Comparison of ENCODE assay signal across 1 cellular context in the genomic region with DNA sequence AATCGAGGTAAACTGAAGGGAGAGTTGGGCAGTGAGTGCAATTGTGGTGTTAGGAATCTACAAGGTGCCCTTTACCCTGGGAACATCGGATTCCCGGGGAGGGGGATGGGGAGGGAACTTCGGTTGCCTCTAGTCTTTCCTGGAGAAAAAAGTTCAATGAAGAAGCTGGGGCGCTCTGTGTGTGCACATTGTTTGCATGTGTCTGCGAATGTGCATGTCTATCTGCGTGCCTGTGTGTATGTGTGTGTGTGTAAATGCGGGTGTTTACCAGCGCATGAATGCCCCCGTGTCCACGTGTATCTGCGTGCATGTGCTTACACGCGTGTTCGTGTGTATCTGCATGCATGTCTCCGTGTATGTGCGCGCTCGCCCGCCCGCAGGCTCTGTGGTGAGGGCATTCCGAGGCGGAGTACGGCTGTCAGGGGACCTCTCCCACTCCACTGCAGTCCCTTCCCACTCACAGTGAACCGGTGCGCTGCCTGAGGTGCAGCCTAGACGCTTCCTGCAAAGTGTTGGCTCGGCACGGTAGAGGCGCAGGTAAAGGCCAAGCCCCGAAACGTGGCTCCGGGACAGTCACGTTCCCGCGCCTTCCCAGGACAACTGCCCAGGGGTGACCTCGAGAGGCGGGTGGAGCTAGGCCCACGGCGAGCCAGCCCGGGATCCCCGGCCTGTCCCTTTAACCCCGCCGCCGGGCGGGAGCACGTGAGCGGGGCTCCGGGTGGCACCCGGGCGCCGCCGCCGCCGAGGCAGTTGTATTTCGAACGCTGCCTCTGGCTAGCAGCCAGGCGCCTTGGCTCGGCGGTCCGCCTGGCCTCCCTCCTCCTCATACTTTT.
TF ChIP-seq lines count a peak whose summit lies in the region.

No MANE protein-coding gene starts in this region.

TF ChIP-seq in HepG2, 621 proteins besides CTCF, POLR2A, EP300 and RAD21 (continued from another document and continues in another):
- TF ChIP-seq PHF5A (CRISPR knock-in tag; IDR thresholded peaks at IDR 0.05; ENCODE audit: low read depth, unreplicated experiment), result no peak
- TF ChIP-seq, protein P1, sequence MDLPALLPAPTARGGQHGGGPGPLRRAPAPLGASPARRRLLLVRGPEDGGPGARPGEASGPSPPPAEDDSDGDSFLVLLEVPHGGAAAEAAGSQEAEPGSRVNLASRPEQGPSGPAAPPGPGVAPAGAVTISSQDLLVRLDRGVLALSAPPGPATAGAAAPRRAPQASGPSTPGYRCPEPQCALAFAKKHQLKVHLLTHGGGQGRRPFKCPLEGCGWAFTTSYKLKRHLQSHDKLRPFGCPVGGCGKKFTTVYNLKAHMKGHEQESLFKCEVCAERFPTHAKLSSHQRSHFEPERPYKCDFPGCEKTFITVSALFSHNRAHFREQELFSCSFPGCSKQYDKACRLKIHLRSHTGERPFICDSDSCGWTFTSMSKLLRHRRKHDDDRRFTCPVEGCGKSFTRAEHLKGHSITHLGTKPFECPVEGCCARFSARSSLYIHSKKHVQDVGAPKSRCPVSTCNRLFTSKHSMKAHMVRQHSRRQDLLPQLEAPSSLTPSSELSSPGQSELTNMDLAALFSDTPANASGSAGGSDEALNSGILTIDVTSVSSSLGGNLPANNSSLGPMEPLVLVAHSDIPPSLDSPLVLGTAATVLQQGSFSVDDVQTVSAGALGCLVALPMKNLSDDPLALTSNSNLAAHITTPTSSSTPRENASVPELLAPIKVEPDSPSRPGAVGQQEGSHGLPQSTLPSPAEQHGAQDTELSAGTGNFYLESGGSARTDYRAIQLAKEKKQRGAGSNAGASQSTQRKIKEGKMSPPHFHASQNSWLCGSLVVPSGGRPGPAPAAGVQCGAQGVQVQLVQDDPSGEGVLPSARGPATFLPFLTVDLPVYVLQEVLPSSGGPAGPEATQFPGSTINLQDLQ (CRISPR knock-in tag; IDR thresholded peaks at IDR 0.05), result peak; percentile 52; the same call in 1 of the 2 replicates
- TF ChIP-seq ZNF883 (CRISPR knock-in tag; IDR thresholded peaks at IDR 0.05; ENCODE audit: not compliant biosample characterization), result no peak
- no peak for TF ChIP-seq ATF5 (CRISPR knock-in tag; IDR thresholded peaks at IDR 0.05; ENCODE audit: low read depth)
- TF ChIP-seq, protein P2, sequence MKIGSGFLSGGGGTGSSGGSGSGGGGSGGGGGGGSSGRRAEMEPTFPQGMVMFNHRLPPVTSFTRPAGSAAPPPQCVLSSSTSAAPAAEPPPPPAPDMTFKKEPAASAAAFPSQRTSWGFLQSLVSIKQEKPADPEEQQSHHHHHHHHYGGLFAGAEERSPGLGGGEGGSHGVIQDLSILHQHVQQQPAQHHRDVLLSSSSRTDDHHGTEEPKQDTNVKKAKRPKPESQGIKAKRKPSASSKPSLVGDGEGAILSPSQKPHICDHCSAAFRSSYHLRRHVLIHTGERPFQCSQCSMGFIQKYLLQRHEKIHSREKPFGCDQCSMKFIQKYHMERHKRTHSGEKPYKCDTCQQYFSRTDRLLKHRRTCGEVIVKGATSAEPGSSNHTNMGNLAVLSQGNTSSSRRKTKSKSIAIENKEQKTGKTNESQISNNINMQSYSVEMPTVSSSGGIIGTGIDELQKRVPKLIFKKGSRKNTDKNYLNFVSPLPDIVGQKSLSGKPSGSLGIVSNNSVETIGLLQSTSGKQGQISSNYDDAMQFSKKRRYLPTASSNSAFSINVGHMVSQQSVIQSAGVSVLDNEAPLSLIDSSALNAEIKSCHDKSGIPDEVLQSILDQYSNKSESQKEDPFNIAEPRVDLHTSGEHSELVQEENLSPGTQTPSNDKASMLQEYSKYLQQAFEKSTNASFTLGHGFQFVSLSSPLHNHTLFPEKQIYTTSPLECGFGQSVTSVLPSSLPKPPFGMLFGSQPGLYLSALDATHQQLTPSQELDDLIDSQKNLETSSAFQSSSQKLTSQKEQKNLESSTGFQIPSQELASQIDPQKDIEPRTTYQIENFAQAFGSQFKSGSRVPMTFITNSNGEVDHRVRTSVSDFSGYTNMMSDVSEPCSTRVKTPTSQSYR (CRISPR knock-in tag; IDR thresholded peaks at IDR 0.05; ENCODE audit: borderline replicate concordance), result peak; percentile 55
- no peak for TF ChIP-seq ZNF180 (CRISPR knock-in tag; IDR thresholded peaks at IDR 0.05; ENCODE audit: borderline replicate concordance, low read depth)
- no peak for TF ChIP-seq ATAD3A (CRISPR knock-in tag; IDR thresholded peaks at IDR 0.05)
- TF ChIP-seq ZNF839 (CRISPR knock-in tag; IDR thresholded peaks at IDR 0.05; ENCODE audit: borderline replicate concordance), result peak; percentile 70; the same call in 1 of the 2 replicates
- TF ChIP-seq MBNL3 (CRISPR knock-in tag; conservative IDR thresholded peaks at IDR 0.05), result no peak
- peak; percentile 7; the same call in 1 of the 2 replicates for TF ChIP-seq FOXK1 (CRISPR knock-in tag; IDR thresholded peaks at IDR 0.05; ENCODE audit: borderline replicate concordance, low read depth)
- TF ChIP-seq EEA1 (CRISPR knock-in tag; IDR thresholded peaks at IDR 0.05; ENCODE audit: borderline replicate concordance), result peak; percentile 84; the same call in 1 of the 2 replicates
- 0 out of 2 replicates have a peak, but pooled peaks have one; percentile 67 for TF ChIP-seq ZNF589 (CRISPR knock-in tag; conservative IDR thresholded peaks at IDR 0.05)
- peak; percentile 91 for TF ChIP-seq E2F1 (CRISPR knock-in tag; IDR thresholded peaks at IDR 0.05)
- peak; percentile 93 for TF ChIP-seq ZNF367 (CRISPR knock-in tag; IDR thresholded peaks at IDR 0.05; ENCODE audit: borderline replicate concordance)
- no peak for TF ChIP-seq DR1 (CRISPR knock-in tag; IDR thresholded peaks at IDR 0.05)
- TF ChIP-seq, protein P3, sequence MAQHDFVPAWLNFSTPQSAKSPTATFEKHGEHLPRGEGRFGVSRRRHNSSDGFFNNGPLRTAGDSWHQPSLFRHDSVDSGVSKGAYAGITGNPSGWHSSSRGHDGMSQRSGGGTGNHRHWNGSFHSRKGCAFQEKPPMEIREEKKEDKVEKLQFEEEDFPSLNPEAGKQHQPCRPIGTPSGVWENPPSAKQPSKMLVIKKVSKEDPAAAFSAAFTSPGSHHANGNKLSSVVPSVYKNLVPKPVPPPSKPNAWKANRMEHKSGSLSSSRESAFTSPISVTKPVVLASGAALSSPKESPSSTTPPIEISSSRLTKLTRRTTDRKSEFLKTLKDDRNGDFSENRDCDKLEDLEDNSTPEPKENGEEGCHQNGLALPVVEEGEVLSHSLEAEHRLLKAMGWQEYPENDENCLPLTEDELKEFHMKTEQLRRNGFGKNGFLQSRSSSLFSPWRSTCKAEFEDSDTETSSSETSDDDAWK (CRISPR knock-in tag; IDR thresholded peaks at IDR 0.05), result no peak
- TF ChIP-seq SMARCE1 (IDR thresholded peaks at IDR 0.05; ENCODE audit: borderline replicate concordance), result no peak
- peak; percentile 86; the same call in 1 of the 2 replicates for TF ChIP-seq KDM3A (CRISPR knock-in tag; IDR thresholded peaks at IDR 0.05; ENCODE audit: low read depth)
- peak; percentile 49 for TF ChIP-seq FOXP1 (IDR thresholded peaks at IDR 0.05)
- peak; percentile 22; the same call in 1 of the 2 replicates for TF ChIP-seq FOXP1 (CRISPR knock-in tag; IDR thresholded peaks at IDR 0.05)
- no peak; the same call in 1 of the 2 replicates for TF ChIP-seq MEIS1 (CRISPR knock-in tag; IDR thresholded peaks at IDR 0.05; ENCODE audit: borderline replicate concordance)
- TF ChIP-seq ZNF205 (CRISPR knock-in tag; IDR thresholded peaks at IDR 0.05), result peak; percentile 52; the same call in 1 of the 2 replicates
- TF ChIP-seq FOXA3 (CRISPR knock-in tag; IDR thresholded peaks at IDR 0.05), result no peak
- TF ChIP-seq MYC (CRISPR knock-in tag; IDR thresholded peaks at IDR 0.05; ENCODE audit: borderline replicate concordance), result peak; percentile 95
- no peak for TF ChIP-seq ZNF720 (CRISPR knock-in tag; IDR thresholded peaks at IDR 0.05)
- no peak; the same call in 1 of the 2 replicates for TF ChIP-seq ZSCAN30 (CRISPR knock-in tag; IDR thresholded peaks at IDR 0.05)
- no peak for TF ChIP-seq CENPX (CRISPR knock-in tag; IDR thresholded peaks at IDR 0.05)
- no peak; the same call in 1 of the 2 replicates for TF ChIP-seq CENPT (CRISPR knock-in tag; IDR thresholded peaks at IDR 0.05; ENCODE audit: low read depth)
- TF ChIP-seq RFX5 (IDR thresholded peaks at IDR 0.05; ENCODE audit: low read depth, low read length), result no peak
- TF ChIP-seq SIX1 (CRISPR knock-in tag; IDR thresholded peaks at IDR 0.05; ENCODE audit: borderline replicate concordance), result no peak
- TF ChIP-seq, protein P4, sequence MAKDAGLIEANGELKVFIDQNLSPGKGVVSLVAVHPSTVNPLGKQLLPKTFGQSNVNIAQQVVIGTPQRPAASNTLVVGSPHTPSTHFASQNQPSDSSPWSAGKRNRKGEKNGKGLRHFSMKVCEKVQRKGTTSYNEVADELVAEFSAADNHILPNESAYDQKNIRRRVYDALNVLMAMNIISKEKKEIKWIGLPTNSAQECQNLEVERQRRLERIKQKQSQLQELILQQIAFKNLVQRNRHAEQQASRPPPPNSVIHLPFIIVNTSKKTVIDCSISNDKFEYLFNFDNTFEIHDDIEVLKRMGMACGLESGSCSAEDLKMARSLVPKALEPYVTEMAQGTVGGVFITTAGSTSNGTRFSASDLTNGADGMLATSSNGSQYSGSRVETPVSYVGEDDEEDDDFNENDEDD (CRISPR knock-in tag; IDR thresholded peaks at IDR 0.05; ENCODE audit: borderline replicate concordance), result peak; percentile 90; the same call in 1 of the 2 replicates
- TF ChIP-seq CAMTA2 (CRISPR knock-in tag; IDR thresholded peaks at IDR 0.05; ENCODE audit: borderline replicate concordance), result 0 out of 2 replicates have a peak, but pooled peaks have one; percentile 12
- TF ChIP-seq, protein P5, sequence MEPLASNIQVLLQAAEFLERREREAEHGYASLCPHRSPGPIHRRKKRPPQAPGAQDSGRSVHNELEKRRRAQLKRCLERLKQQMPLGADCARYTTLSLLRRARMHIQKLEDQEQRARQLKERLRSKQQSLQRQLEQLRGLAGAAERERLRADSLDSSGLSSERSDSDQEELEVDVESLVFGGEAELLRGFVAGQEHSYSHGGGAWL (CRISPR knock-in tag; IDR thresholded peaks at IDR 0.05), result 0 out of 2 replicates have a peak, but pooled peaks have one; percentile 45
- peak; percentile 66 for TF ChIP-seq PATZ1 (CRISPR knock-in tag; IDR thresholded peaks at IDR 0.05)
- no peak for TF ChIP-seq MAFK (conservative IDR thresholded peaks at IDR 0.05 in 1 of 2, IDR thresholded peaks at IDR 0.05 in 1 of 2; ENCODE audit: low read length in 2 of 2)
- no peak for TF ChIP-seq ZNF30 (CRISPR knock-in tag; IDR thresholded peaks at IDR 0.05)
- TF ChIP-seq, protein P6, sequence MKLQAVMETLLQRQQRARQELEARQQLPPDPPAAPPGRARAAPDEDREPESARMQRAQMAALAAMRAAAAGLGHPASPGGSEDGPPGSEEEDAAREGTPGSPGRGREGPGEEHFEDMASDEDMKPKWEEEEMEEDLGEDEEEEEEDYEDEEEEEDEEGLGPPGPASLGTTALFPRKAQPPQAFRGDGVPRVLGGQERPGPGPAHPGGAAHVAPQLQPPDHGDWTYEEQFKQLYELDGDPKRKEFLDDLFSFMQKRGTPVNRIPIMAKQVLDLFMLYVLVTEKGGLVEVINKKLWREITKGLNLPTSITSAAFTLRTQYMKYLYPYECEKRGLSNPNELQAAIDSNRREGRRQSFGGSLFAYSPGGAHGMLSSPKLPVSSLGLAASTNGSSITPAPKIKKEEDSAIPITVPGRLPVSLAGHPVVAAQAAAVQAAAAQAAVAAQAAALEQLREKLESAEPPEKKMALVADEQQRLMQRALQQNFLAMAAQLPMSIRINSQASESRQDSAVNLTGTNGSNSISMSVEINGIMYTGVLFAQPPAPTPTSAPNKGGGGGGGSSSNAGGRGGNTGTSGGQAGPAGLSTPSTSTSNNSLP (IDR thresholded peaks at IDR 0.05; ENCODE audit: low read depth, low read length), result no peak
- no peak for TF ChIP-seq GTF2F1 (IDR thresholded peaks at IDR 0.05; ENCODE audit: low read length)
- no peak; the same call in 1 of the 2 replicates for TF ChIP-seq ZNF879 (CRISPR knock-in tag; IDR thresholded peaks at IDR 0.05)
- TF ChIP-seq POGZ (CRISPR knock-in tag; IDR thresholded peaks at IDR 0.05), result peak; percentile 14; the same call in 1 of the 2 replicates
- peak; percentile 42; the same call in 1 of the 2 replicates for TF ChIP-seq FOXK2 (IDR thresholded peaks at IDR 0.05)
- no peak for TF ChIP-seq FOXJ3 (CRISPR knock-in tag; IDR thresholded peaks at IDR 0.05; ENCODE audit: borderline replicate concordance)
- no peak; the same call in 1 of the 2 replicates for TF ChIP-seq ZNF83 (CRISPR knock-in tag; IDR thresholded peaks at IDR 0.05; ENCODE audit: borderline replicate concordance)
- TF ChIP-seq ZNF446 (CRISPR knock-in tag; IDR thresholded peaks at IDR 0.05), result no peak
